Comparison of ENCODE assay signal across 4 cellular contexts in the genomic region with DNA sequence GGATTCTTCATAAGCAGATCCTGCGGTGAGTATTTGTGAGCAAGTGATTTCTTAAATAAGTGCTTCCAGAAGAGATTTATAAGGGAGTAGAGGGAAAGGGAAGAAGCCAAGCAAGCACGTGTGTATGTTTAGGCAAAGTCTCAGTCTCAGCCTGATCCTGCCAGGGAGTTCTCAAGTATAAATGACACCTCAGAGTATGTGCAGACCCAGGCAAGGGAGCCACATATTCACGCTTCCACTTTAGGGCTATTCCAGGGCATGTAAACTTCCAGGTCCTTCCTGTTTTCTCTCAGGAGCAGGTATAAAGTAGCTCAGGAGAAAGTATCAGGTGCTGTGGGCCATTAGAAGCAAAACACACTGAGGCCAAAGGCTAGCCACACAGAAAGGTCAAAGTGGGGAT. TPM values are rescaled to one million over a fixed set of nuclear protein-coding genes. Genes with fewer than 3 reads are reported as not detected.
"Had no signal": no experiment of that assay in that cellular context is flagged by ENCODE, and none has a peak within 500 bp of the region (broad histone marks: within the 10 kb centered on the region; RNA-seq: fewer than 3 reads in every experiment).

No MANE protein-coding gene starts in this region.

- ATAC-seq: GM12878 had no signal

- DNase-seq: GDM1, GF-D8 had no signal

RNA-seq across cellular contexts. Expression of gene SPATA31D1, which starts 22.6 kb away (rescaled TPM):
- total RNA-seq: G401 had no signal
